Comparison of ENCODE assay signal across 15 cellular contexts in genomic region chr1:161636976-161637375, GRCh38. TPM values are rescaled to one million over a fixed set of nuclear protein-coding genes. Genes with fewer than 3 reads are reported as not detected.
A peak's percentile ranks its signal among the peaks of the same experiment; 100 is the strongest.
DNase-seq lines count a peak whose midpoint lies in the region; ATAC-seq and TF ChIP-seq lines count a peak whose summit lies in the region.
"Not testable (repeated sequence)": the region's sequence is repeated elsewhere in the genome, so short reads cannot be mapped to it uniquely, and the experiment has no call there.
"Had no signal": no experiment of that assay in that cellular context is flagged by ENCODE, and none has a peak within 500 bp of the region (broad histone marks: within the 10 kb centered on the region; RNA-seq: fewer than 3 reads in every experiment).

No MANE protein-coding gene starts in this region.

- H3K27me3 ChIP-seq in CD8-positive, alpha-beta memory T cell (ENCODE audit: insufficient read depth, low read length, poor library complexity, severe bottlenecking): not testable (repeated sequence)

- not testable (repeated sequence) for H3K36me3 ChIP-seq in CD8-positive, alpha-beta memory T cell (ENCODE audit: insufficient read depth, low read length)

- CTCF ChIA-PET in CD8-positive, alpha-beta memory T cell (lab: Charles Lee); activated CD4-positive, alpha-beta memory T cell treated with anti-CD3 and anti-CD28 coated beads, Interleukin-2, amount 10 ng/mL, durations not matched to agents 7 days and 5 days (lab: Charles Lee): not testable (repeated sequence)
- CTCF ChIA-PET in activated B cell treated with CpG ODN at 0.5 μM for 24 hours (lab: Charles Lee): interaction anchor here (0.6 kb wide), 1 partner anchor 115 kb away, joined by 3 read pairs; no protein-coding TSS in a partner anchor

- not testable (repeated sequence) for H3K4me1 ChIP-seq in CD8-positive, alpha-beta memory T cell (ENCODE audit: insufficient read depth, low read length)

- not testable (repeated sequence) for H3K9me3 ChIP-seq in CD8-positive, alpha-beta memory T cell (ENCODE audit: low read length)

- ATAC-seq in activated B cell treated with CpG ODN at 0.5 μM for 24 hours (ENCODE audit: low read depth); activated naive CD8-positive, alpha-beta T cell treated with anti-CD3 and anti-CD28 coated beads, Interleukin-2, amount 10 ng/mL, durations not matched to agents 7 days and 5 days (ENCODE audit: low read depth); natural killer cell: not testable (repeated sequence)

- TF ChIP-seq CTCF in activated B cell treated with CpG ODN at 0.5 μM for 24 hours (IDR thresholded peaks at IDR 0.05); natural killer cell (IDR thresholded peaks at IDR 0.05): not testable (repeated sequence)

- not testable (repeated sequence) for H3K36me3 Mint-ChIP-seq in CD8-positive, alpha-beta memory T cell; activated B cell treated with CpG ODN at 0.5 μM for 24 hours (ENCODE audit: low read depth); activated CD4-positive, alpha-beta memory T cell treated with anti-CD3 and anti-CD28 coated beads, Interleukin-2, amount 10 ng/mL, durations not matched to agents 7 days and 5 days (ENCODE audit: low read depth); activated T-helper 1 cell treated with anti-CD3 and anti-CD28 coated beads, Interleukin-12 subunit alpha, Interleukin-12 subunit beta, Interleukin-2, Interleukin-4 antibody, amounts not matched to agents 30 ng/mL and 10 ng/mL and 1 ng/mL, durations not matched to agents 14 hours and 24 hours and 36 hours (ENCODE audit: low read depth); activated naive CD8-positive, alpha-beta T cell treated with anti-CD3 and anti-CD28 coated beads, Interleukin-2, amount 10 ng/mL, durations not matched to agents 7 days and 5 days; dendritic cell treated with granulocyte-macrophage colony-stimulating factor and Interleukin-4, amounts not matched to agents 40 ng/mL and 50 ng/mL, for 4 days (ENCODE audit: low read depth); natural killer cell

- peaks cover 10 to 19% (median 19%) of the 10 kb centered on the region in 3 donors for H3K4me1 Mint-ChIP-seq in CD8-positive, alpha-beta memory T cell
- H3K4me1 Mint-ChIP-seq in activated B cell treated with CpG ODN at 0.5 μM for 24 hours: not testable (repeated sequence)
- H3K4me1 Mint-ChIP-seq in activated CD4-positive, alpha-beta memory T cell treated with anti-CD3 and anti-CD28 coated beads, Interleukin-2, amount 10 ng/mL, durations not matched to agents 7 days and 5 days: peaks cover 23% of the 10 kb centered on the region
- peaks cover 14% of the 10 kb centered on the region for H3K4me1 Mint-ChIP-seq in activated T-helper 1 cell treated with anti-CD3 and anti-CD28 coated beads, Interleukin-12 subunit alpha, Interleukin-12 subunit beta, Interleukin-2, Interleukin-4 antibody, amounts not matched to agents 30 ng/mL and 10 ng/mL and 1 ng/mL, durations not matched to agents 14 hours and 24 hours and 36 hours (ENCODE audit: low read depth)
- H3K4me1 Mint-ChIP-seq in activated naive CD8-positive, alpha-beta T cell treated with anti-CD3 and anti-CD28 coated beads, Interleukin-2, amount 10 ng/mL, durations not matched to agents 7 days and 5 days: peaks cover 11% of the 10 kb centered on the region
- H3K4me1 Mint-ChIP-seq in dendritic cell treated with granulocyte-macrophage colony-stimulating factor and Interleukin-4, amounts not matched to agents 40 ng/mL and 50 ng/mL, for 4 days (ENCODE audit: low read depth): peaks cover 20% of the 10 kb centered on the region
- peaks cover 11 to 14% of the 10 kb centered on the region in 2 donors for H3K4me1 Mint-ChIP-seq in natural killer cell

- H3K27ac ChIP-seq in CD8-positive, alpha-beta memory T cell (ENCODE audit: low read depth, low read length): not testable (repeated sequence)

- not testable (repeated sequence) for DNase-seq in CD8-positive, alpha-beta memory T cell; activated B cell treated with CpG ODN at 0.5 μM for 24 hours; activated CD4-positive, alpha-beta memory T cell treated with anti-CD3 and anti-CD28 coated beads, Interleukin-2, amount 10 ng/mL, durations not matched to agents 7 days and 5 days; activated T-helper 1 cell treated with anti-CD3 and anti-CD28 coated beads, Interleukin-12 subunit alpha, Interleukin-12 subunit beta, Interleukin-2, Interleukin-4 antibody, amounts not matched to agents 30 ng/mL and 10 ng/mL and 1 ng/mL, durations not matched to agents 14 hours and 24 hours and 36 hours (ENCODE audit: low spot score); activated naive CD8-positive, alpha-beta T cell treated with anti-CD3 and anti-CD28 coated beads, Interleukin-2, amount 10 ng/mL, durations not matched to agents 7 days and 5 days; natural killer cell

- not testable (repeated sequence) for H3K4me3 Mint-ChIP-seq in CD8-positive, alpha-beta memory T cell; activated B cell treated with CpG ODN at 0.5 μM for 24 hours; activated CD4-positive, alpha-beta memory T cell treated with anti-CD3 and anti-CD28 coated beads, Interleukin-2, amount 10 ng/mL, durations not matched to agents 7 days and 5 days; activated T-helper 1 cell treated with anti-CD3 and anti-CD28 coated beads, Interleukin-12 subunit alpha, Interleukin-12 subunit beta, Interleukin-2, Interleukin-4 antibody, amounts not matched to agents 30 ng/mL and 10 ng/mL and 1 ng/mL, durations not matched to agents 14 hours and 24 hours and 36 hours; dendritic cell treated with granulocyte-macrophage colony-stimulating factor and Interleukin-4, amounts not matched to agents 40 ng/mL and 50 ng/mL, for 4 days; natural killer cell
- peak overlapping the region; percentile 39 for H3K4me3 Mint-ChIP-seq in activated naive CD8-positive, alpha-beta T cell treated with anti-CD3 and anti-CD28 coated beads, Interleukin-2, amount 10 ng/mL, durations not matched to agents 7 days and 5 days

- peak overlapping the region in 6 of 8 donors; percentile 12 to 80 (median 56) for H3K27ac Mint-ChIP-seq in CD8-positive, alpha-beta memory T cell
- H3K27ac Mint-ChIP-seq in activated B cell treated with CpG ODN at 0.5 μM for 24 hours (peak overlapping the region; percentile 31), natural killer cell (peak overlapping the region; percentile 78 to 83)
- H3K27ac Mint-ChIP-seq in activated CD4-positive, alpha-beta memory T cell treated with anti-CD3 and anti-CD28 coated beads, Interleukin-2, amount 10 ng/mL, durations not matched to agents 7 days and 5 days: peak overlapping the region; percentile 71
- H3K27ac Mint-ChIP-seq in activated T-helper 1 cell treated with anti-CD3 and anti-CD28 coated beads, Interleukin-12 subunit alpha, Interleukin-12 subunit beta, Interleukin-2, Interleukin-4 antibody, amounts not matched to agents 30 ng/mL and 10 ng/mL and 1 ng/mL, durations not matched to agents 14 hours and 24 hours and 36 hours: peak overlapping the region; percentile 45
- peak overlapping the region; percentile 80 for H3K27ac Mint-ChIP-seq in activated naive CD8-positive, alpha-beta T cell treated with anti-CD3 and anti-CD28 coated beads, Interleukin-2, amount 10 ng/mL, durations not matched to agents 7 days and 5 days
- peak overlapping the region; percentile 87 for H3K27ac Mint-ChIP-seq in dendritic cell treated with granulocyte-macrophage colony-stimulating factor and Interleukin-4, amounts not matched to agents 40 ng/mL and 50 ng/mL, for 4 days

- not testable (repeated sequence) for H3K9me3 Mint-ChIP-seq in CD8-positive, alpha-beta memory T cell; activated B cell treated with CpG ODN at 0.5 μM for 24 hours; activated CD4-positive, alpha-beta memory T cell treated with anti-CD3 and anti-CD28 coated beads, Interleukin-2, amount 10 ng/mL, durations not matched to agents 7 days and 5 days; activated T-helper 1 cell treated with anti-CD3 and anti-CD28 coated beads, Interleukin-12 subunit alpha, Interleukin-12 subunit beta, Interleukin-2, Interleukin-4 antibody, amounts not matched to agents 30 ng/mL and 10 ng/mL and 1 ng/mL, durations not matched to agents 14 hours and 24 hours and 36 hours; activated naive CD8-positive, alpha-beta T cell treated with anti-CD3 and anti-CD28 coated beads, Interleukin-2, amount 10 ng/mL, durations not matched to agents 7 days and 5 days; dendritic cell treated with granulocyte-macrophage colony-stimulating factor and Interleukin-4, amounts not matched to agents 40 ng/mL and 50 ng/mL, for 4 days; natural killer cell

- not testable (repeated sequence) for H3K27me3 Mint-ChIP-seq in CD8-positive, alpha-beta memory T cell; activated B cell treated with CpG ODN at 0.5 μM for 24 hours; activated CD4-positive, alpha-beta memory T cell treated with anti-CD3 and anti-CD28 coated beads, Interleukin-2, amount 10 ng/mL, durations not matched to agents 7 days and 5 days; activated T-helper 1 cell treated with anti-CD3 and anti-CD28 coated beads, Interleukin-12 subunit alpha, Interleukin-12 subunit beta, Interleukin-2, Interleukin-4 antibody, amounts not matched to agents 30 ng/mL and 10 ng/mL and 1 ng/mL, durations not matched to agents 14 hours and 24 hours and 36 hours (ENCODE audit: insufficient read depth); activated naive CD8-positive, alpha-beta T cell treated with anti-CD3 and anti-CD28 coated beads, Interleukin-2, amount 10 ng/mL, durations not matched to agents 7 days and 5 days; dendritic cell treated with granulocyte-macrophage colony-stimulating factor and Interleukin-4, amounts not matched to agents 40 ng/mL and 50 ng/mL, for 4 days; natural killer cell (ENCODE audit: low read depth in 2 of 2)

- POLR2A ChIA-PET in CD8-positive, alpha-beta memory T cell (lab: Charles Lee); activated B cell treated with CpG ODN at 0.5 μM for 24 hours (lab: Charles Lee); activated CD4-positive, alpha-beta memory T cell treated with anti-CD3 and anti-CD28 coated beads, Interleukin-2, amount 10 ng/mL, durations not matched to agents 7 days and 5 days (lab: Charles Lee); activated naive CD8-positive, alpha-beta T cell treated with anti-CD3 and anti-CD28 coated beads, Interleukin-2, amount 10 ng/mL, durations not matched to agents 7 days and 5 days (lab: Charles Lee): not testable (repeated sequence)

- not testable (repeated sequence) for H3K4me3 ChIP-seq in CD8-positive, alpha-beta memory T cell (ENCODE audit: low read length)

- intact Hi-C loops in activated B cell treated with CpG ODN at 0.5 μM for 24 hours (cut with micrococcal nuclease); activated T-helper 1 cell treated with anti-CD3 and anti-CD28 coated beads, Interleukin-12 subunit alpha, Interleukin-12 subunit beta, Interleukin-2, Interleukin-4 antibody, amounts not matched to agents 30 ng/mL and 10 ng/mL and 1 ng/mL, durations not matched to agents 14 hours and 24 hours and 36 hours (cut with micrococcal nuclease); natural killer cell (cut with micrococcal nuclease): not testable (repeated sequence)
- intact Hi-C loops in dendritic cell treated with granulocyte-macrophage colony-stimulating factor and Interleukin-4, amounts not matched to agents 40 ng/mL and 50 ng/mL, for 4 days (cut with micrococcal nuclease): loop anchor here (10.0 kb wide), 1 partner anchor 82 kb away; no protein-coding TSS in a partner anchor

RNA-seq across cellular contexts. Expression of gene FCGR3B, which starts 6.0 kb away (rescaled TPM):
- not detected for total RNA-seq in CD8-positive, alpha-beta memory T cell
- polyA plus RNA-seq in CD8-positive, alpha-beta memory T cell: 0.46 TPM
- total RNA-seq in activated B cell treated with CpG ODN at 0.5 μM for 24 hours: not detected in 2 replicates
- total RNA-seq in activated CD4-positive, alpha-beta memory T cell treated with anti-CD3 and anti-CD28 coated beads, Interleukin-2, amount 10 ng/mL, durations not matched to agents 7 days and 5 days: not detected
- total RNA-seq in activated T-helper 1 cell treated with anti-CD3 and anti-CD28 coated beads, Interleukin-12 subunit alpha, Interleukin-12 subunit beta, Interleukin-2, Interleukin-4 antibody, amounts not matched to agents 30 ng/mL and 10 ng/mL and 1 ng/mL, durations not matched to agents 14 hours and 24 hours and 36 hours: not detected in 2 replicates
- total RNA-seq in activated naive CD8-positive, alpha-beta T cell treated with anti-CD3 and anti-CD28 coated beads, Interleukin-2, amount 10 ng/mL, durations not matched to agents 7 days and 5 days: not detected
- total RNA-seq in natural killer cell: 10 to 100 TPM; 12.8 to 29.6 (median 18.2) TPM
- total RNA-seq: A172; B cell; CD4-positive, CD25-positive, alpha-beta regulatory T cell; Daoy; GM23338; H7; HFFc6; HT1080 had no signal
- polyA plus RNA-seq: CD4-positive, CD25-positive, alpha-beta regulatory T cell; GM23338 had no signal

RNA-seq across cellular contexts. Expression of gene FCGR2B, which starts 26.0 kb away (rescaled TPM):
- total RNA-seq in CD8-positive, alpha-beta memory T cell: under 1 TPM; 0.07 to 0.33 TPM
- 0.38 TPM for polyA plus RNA-seq in CD8-positive, alpha-beta memory T cell
- total RNA-seq in activated B cell treated with CpG ODN at 0.5 μM for 24 hours (72.3 and 77.5 TPM in 2 replicates), natural killer cell (10 to 100 TPM; 12.6 to 76.9 (median 17.0) TPM)
- under 1 TPM; 0.18 to 0.25 TPM for total RNA-seq in activated CD4-positive, alpha-beta memory T cell treated with anti-CD3 and anti-CD28 coated beads, Interleukin-2, amount 10 ng/mL, durations not matched to agents 7 days and 5 days
- total RNA-seq in activated T-helper 1 cell treated with anti-CD3 and anti-CD28 coated beads, Interleukin-12 subunit alpha, Interleukin-12 subunit beta, Interleukin-2, Interleukin-4 antibody, amounts not matched to agents 30 ng/mL and 10 ng/mL and 1 ng/mL, durations not matched to agents 14 hours and 24 hours and 36 hours: not detected in 2 replicates
- under 1 TPM; 0.23 to 0.33 TPM for total RNA-seq in activated naive CD8-positive, alpha-beta T cell treated with anti-CD3 and anti-CD28 coated beads, Interleukin-2, amount 10 ng/mL, durations not matched to agents 7 days and 5 days
- total RNA-seq: A172, Daoy, GM23338, H7, HFFc6 had no signal
- polyA plus RNA-seq: GM23338 had no signal

Comparison
In these comparisons a context has a peak if more than half of its experiments do, and no peak if none do; other contexts are left out.
1. H3K27ac Mint-ChIP-seq: peak in every context shown above with its lines; median percentile 87 in dendritic cell treated with granulocyte-macrophage colony-stimulating factor and Interleukin-4, amounts not matched to agents 40 ng/mL and 50 ng/mL, for 4 days; 80 in natural killer cell; 80 in activated naive CD8-positive, alpha-beta T cell treated with anti-CD3 and anti-CD28 coated beads, Interleukin-2, amount 10 ng/mL, durations not matched to agents 7 days and 5 days; 71 in activated CD4-positive, alpha-beta memory T cell treated with anti-CD3 and anti-CD28 coated beads, Interleukin-2, amount 10 ng/mL, durations not matched to agents 7 days and 5 days; 56 in CD8-positive, alpha-beta memory T cell; 45 in activated T-helper 1 cell treated with anti-CD3 and anti-CD28 coated beads, Interleukin-12 subunit alpha, Interleukin-12 subunit beta, Interleukin-2, Interleukin-4 antibody, amounts not matched to agents 30 ng/mL and 10 ng/mL and 1 ng/mL, durations not matched to agents 14 hours and 24 hours and 36 hours; 31 in activated B cell treated with CpG ODN at 0.5 μM for 24 hours.
2. RNA of gene FCGR3B, which starts 6.0 kb away (total RNA-seq): 12.8 to 29.6 TPM in natural killer cell; not detected in activated naive CD8-positive, alpha-beta T cell treated with anti-CD3 and anti-CD28 coated beads, Interleukin-2, amount 10 ng/mL, durations not matched to agents 7 days and 5 days, not detected in activated CD4-positive, alpha-beta memory T cell treated with anti-CD3 and anti-CD28 coated beads, Interleukin-2, amount 10 ng/mL, durations not matched to agents 7 days and 5 days, not detected in CD8-positive, alpha-beta memory T cell, not detected in activated B cell treated with CpG ODN at 0.5 μM for 24 hours and not detected in activated T-helper 1 cell treated with anti-CD3 and anti-CD28 coated beads, Interleukin-12 subunit alpha, Interleukin-12 subunit beta, Interleukin-2, Interleukin-4 antibody, amounts not matched to agents 30 ng/mL and 10 ng/mL and 1 ng/mL, durations not matched to agents 14 hours and 24 hours and 36 hours; every median in the first group is over 10 times any median in the second.
3. RNA of gene FCGR2B, which starts 26.0 kb away (total RNA-seq): 72.3 to 77.5 TPM in activated B cell treated with CpG ODN at 0.5 μM for 24 hours and 12.6 to 76.9 TPM in natural killer cell; 0.23 to 0.33 TPM in activated naive CD8-positive, alpha-beta T cell treated with anti-CD3 and anti-CD28 coated beads, Interleukin-2, amount 10 ng/mL, durations not matched to agents 7 days and 5 days, 0.07 to 0.33 TPM in CD8-positive, alpha-beta memory T cell, 0.18 to 0.25 TPM in activated CD4-positive, alpha-beta memory T cell treated with anti-CD3 and anti-CD28 coated beads, Interleukin-2, amount 10 ng/mL, durations not matched to agents 7 days and 5 days and not detected in activated T-helper 1 cell treated with anti-CD3 and anti-CD28 coated beads, Interleukin-12 subunit alpha, Interleukin-12 subunit beta, Interleukin-2, Interleukin-4 antibody, amounts not matched to agents 30 ng/mL and 10 ng/mL and 1 ng/mL, durations not matched to agents 14 hours and 24 hours and 36 hours; every median in the first group is over 10 times any median in the second.